ENCODE assay signal across 8 cellular contexts in the genomic region with DNA sequence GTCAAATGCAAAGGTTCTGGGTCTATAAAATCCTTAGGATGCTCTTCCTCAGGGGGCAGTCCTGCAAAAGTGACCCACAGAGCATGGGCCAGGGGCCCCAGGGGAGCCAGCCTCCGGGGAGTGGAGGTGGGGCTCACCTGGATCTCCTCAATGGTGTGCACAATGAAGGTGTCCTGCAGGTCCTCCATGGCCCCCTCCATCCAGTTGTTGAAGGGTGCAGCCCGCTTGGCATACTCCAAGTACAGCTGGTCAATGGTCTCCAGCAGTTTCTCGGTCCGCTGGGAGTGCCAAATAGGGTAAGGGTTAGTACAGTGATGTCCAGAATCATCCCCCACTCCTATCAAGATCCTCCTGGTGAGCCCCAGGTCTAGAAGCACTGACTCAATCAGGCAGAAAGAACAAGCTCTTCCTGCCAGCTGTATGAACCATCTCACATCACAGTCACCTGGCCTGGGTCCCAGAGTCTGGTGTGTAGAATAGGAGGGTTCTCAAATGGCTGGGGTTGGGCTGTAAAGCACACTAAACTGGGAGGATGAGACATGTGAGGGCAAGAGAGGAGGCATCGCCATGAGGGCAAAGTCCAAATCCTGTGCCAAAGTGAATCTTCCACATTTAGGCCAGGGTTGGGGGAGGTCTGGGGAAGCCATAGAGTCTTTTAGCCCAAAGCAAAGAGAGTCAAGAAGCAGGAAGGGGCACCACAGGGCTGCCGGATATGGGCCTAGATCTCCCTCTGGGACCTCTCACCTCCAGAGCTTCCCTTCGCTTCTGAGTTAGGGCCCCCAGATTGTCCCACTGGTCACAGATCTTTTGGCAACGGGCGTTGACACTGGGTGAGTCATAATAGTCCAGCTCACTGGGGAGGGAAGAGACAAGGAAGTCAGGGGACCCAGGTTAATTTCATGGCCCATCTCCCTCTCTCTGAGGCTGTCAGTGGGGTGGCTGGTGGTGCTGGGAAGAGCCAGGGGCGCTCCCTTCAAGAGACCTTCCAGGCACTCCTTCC.
DNase-seq lines count a peak whose midpoint lies in the region; ATAC-seq and TF ChIP-seq lines count a peak whose summit lies in the region.

No MANE protein-coding gene starts in this region.

- H3K27ac Mint-ChIP-seq in activated naive CD8-positive, alpha-beta T cell treated with anti-CD3 and anti-CD28 coated beads for 36 hours = no peak overlapping the region

- no peaks in the 10 kb centered on the region for H3K27me3 Mint-ChIP-seq in activated naive CD8-positive, alpha-beta T cell treated with anti-CD3 and anti-CD28 coated beads for 36 hours

- no peaks in the 10 kb centered on the region for H3K9me3 Mint-ChIP-seq in activated naive CD8-positive, alpha-beta T cell treated with anti-CD3 and anti-CD28 coated beads for 36 hours

- intact Hi-C loops in Right ventricle myocardium superior (cut with DNase I) = no loop called here

- ATAC-seq in SK-N-SH treated with all-trans-retinoic acid at 6 μM for 48 hours = peak; percentile 70
- ATAC-seq in Right ventricle myocardium superior (ENCODE audit: poor library complexity) = peak; percentile 85
- no peak for ATAC-seq in HG02588 (IDR thresholded peaks at IDR 0.05; ENCODE audit: unreplicated experiment)
- no peak for ATAC-seq in HG03342 (IDR thresholded peaks at IDR 0.05; ENCODE audit: unreplicated experiment)

- no peak overlapping the region for H3K4me3 Mint-ChIP-seq in activated naive CD8-positive, alpha-beta T cell treated with anti-CD3 and anti-CD28 coated beads for 36 hours

- H3K36me3 Mint-ChIP-seq in activated naive CD8-positive, alpha-beta T cell treated with anti-CD3 and anti-CD28 coated beads for 36 hours = peaks cover 27% of the 10 kb centered on the region

- no peaks in the 10 kb centered on the region for H3K4me1 Mint-ChIP-seq in activated naive CD8-positive, alpha-beta T cell treated with anti-CD3 and anti-CD28 coated beads for 36 hours

- DNase-seq in DMS79 treated with DMSO at 0.1 percent for 48 hours (lab: John Stamatoyannopoulos, UW) (peak; percentile 11), DMS79 (lab: John Stamatoyannopoulos, UW) (no peak), Right ventricle myocardium superior (peak; percentile 72), stromal cell of bone marrow (ENCODE audit: low read depth) (peak; percentile 92)
- DNase-seq in activated naive CD8-positive, alpha-beta T cell treated with anti-CD3 and anti-CD28 coated beads for 36 hours = no peak

TF ChIP-seq in SK-N-SH treated with all-trans-retinoic acid at 6 μM for 48 hours, 23 proteins besides CTCF, POLR2A, EP300 and RAD21:
- TF ChIP-seq, protein P1, sequence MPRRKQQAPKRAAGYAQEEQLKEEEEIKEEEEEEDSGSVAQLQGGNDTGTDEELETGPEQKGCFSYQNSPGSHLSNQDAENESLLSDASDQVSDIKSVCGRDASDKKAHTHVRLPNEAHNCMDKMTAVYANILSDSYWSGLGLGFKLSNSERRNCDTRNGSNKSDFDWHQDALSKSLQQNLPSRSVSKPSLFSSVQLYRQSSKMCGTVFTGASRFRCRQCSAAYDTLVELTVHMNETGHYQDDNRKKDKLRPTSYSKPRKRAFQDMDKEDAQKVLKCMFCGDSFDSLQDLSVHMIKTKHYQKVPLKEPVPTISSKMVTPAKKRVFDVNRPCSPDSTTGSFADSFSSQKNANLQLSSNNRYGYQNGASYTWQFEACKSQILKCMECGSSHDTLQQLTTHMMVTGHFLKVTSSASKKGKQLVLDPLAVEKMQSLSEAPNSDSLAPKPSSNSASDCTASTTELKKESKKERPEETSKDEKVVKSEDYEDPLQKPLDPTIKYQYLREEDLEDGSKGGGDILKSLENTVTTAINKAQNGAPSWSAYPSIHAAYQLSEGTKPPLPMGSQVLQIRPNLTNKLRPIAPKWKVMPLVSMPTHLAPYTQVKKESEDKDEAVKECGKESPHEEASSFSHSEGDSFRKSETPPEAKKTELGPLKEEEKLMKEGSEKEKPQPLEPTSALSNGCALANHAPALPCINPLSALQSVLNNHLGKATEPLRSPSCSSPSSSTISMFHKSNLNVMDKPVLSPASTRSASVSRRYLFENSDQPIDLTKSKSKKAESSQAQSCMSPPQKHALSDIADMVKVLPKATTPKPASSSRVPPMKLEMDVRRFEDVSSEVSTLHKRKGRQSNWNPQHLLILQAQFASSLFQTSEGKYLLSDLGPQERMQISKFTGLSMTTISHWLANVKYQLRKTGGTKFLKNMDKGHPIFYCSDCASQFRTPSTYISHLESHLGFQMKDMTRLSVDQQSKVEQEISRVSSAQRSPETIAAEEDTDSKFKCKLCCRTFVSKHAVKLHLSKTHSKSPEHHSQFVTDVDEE (CRISPR knock-in tag; IDR thresholded peaks at IDR 0.05) = no peak
- TF ChIP-seq GLIS3 (CRISPR knock-in tag; IDR thresholded peaks at IDR 0.05) (no peak), CSDC2 (CRISPR knock-in tag; IDR thresholded peaks at IDR 0.05) (no peak), OSR1 (CRISPR knock-in tag; IDR thresholded peaks at IDR 0.05) (no peak), ZC3H10 (CRISPR knock-in tag; IDR thresholded peaks at IDR 0.05) (no peak), CREB5 (CRISPR knock-in tag; IDR thresholded peaks at IDR 0.05; ENCODE audit: low read depth) (no peak), ZNF565 (CRISPR knock-in tag; conservative IDR thresholded peaks at IDR 0.05; ENCODE audit: low read depth) (no peak)

Comparison
In these comparisons a context has a peak if more than half of its experiments do, and no peak if none do; other contexts are left out.
1. DNase-seq: peak in DMS79 treated with DMSO at 0.1 percent for 48 hours (single experiment), Right ventricle myocardium superior (single experiment) and stromal cell of bone marrow (single experiment); none in DMS79 (single experiment) and activated naive CD8-positive, alpha-beta T cell treated with anti-CD3 and anti-CD28 coated beads for 36 hours (single experiment).
2. ATAC-seq: peak in SK-N-SH treated with all-trans-retinoic acid at 6 μM for 48 hours (single experiment) and Right ventricle myocardium superior (single experiment); none in HG02588 (single experiment) and HG03342 (single experiment).